17 cellular contexts compared by ENCODE assay signal in the genomic region with DNA sequence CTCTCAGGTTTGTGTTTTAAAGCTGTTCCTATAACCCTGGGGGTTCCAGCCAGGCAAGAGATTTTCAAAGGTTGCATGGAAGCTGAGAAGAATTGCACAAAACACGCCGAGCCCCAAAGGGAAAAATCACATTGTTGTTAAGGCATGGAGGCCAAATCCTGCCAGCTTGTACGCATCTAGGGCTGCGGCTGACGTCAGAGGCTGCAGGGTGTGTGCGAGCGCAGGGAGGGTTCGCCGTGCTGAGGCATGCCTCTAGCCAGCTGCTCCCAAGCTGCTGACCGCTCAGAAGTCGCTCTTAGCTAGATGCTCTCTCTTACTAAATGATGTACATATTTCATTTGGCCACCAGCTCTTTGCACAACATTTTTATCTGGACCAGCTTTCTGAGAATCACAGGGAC.
DNase-seq lines count a peak whose midpoint lies in the region; ATAC-seq and TF ChIP-seq lines count a peak whose summit lies in the region.
"Had no signal": no experiment of that assay in that cellular context is flagged by ENCODE, and none has a peak within 500 bp of the region (broad histone marks: within the 10 kb centered on the region; RNA-seq: fewer than 3 reads in every experiment).

No MANE protein-coding gene starts in this region.

- H3K36me3 ChIP-seq in upper lobe of right lung: no peaks in the 10 kb centered on the region
- H3K36me3 ChIP-seq in brain microvascular endothelial cell (replicated peaks): no peaks in the 10 kb centered on the region

- no peak overlapping the region for H3K27ac Mint-ChIP-seq in natural killer cell
- H3K27ac Mint-ChIP-seq: activated CD4-positive, alpha-beta T cell treated with anti-CD3 and anti-CD28 coated beads, Interleukin-2, amount 10 ng/mL, durations not matched to agents 24 days and 14 days; CD8-positive, alpha-beta T cell had no signal

- DNase-seq in NCI-H146 (lab: John Stamatoyannopoulos, UW) (peak; percentile 3), NCI-H146 treated with DMSO at 0.1 percent for 48 hours (lab: John Stamatoyannopoulos, UW; ENCODE audit: unreplicated experiment) (no peak), epithelial cell of prostate (ENCODE audit: low read depth, low spot score) (peak; percentile 55), left kidney (ENCODE audit: low read depth, low spot score) (peak; percentile 20), upper lobe of right lung (no peak), brain microvascular endothelial cell (no peak), natural killer cell (no peak)
- DNase-seq: activated CD4-positive, alpha-beta T cell treated with anti-CD3 and anti-CD28 coated beads, Interleukin-2, amount 10 ng/mL, durations not matched to agents 24 days and 14 days; activated T-cell treated with anti-CD3 and anti-CD28 coated beads, Interleukin-2, amount 50 U/mL, for 4 hours; amniotic stem cell; CD8-positive, alpha-beta T cell; cortex of kidney; NCI-H774; stimulated activated naive CD8-positive, alpha-beta T cell treated with anti-CD3 and anti-CD28 coated beads, Interleukin-15, Interleukin-2, amounts not matched to agents 100 U/mL and 50 U/mL, for 24 hours; T-helper 9 cell had no signal

- peaks cover 0 to 6% of the 10 kb centered on the region in 2 donors for H3K4me1 Mint-ChIP-seq in natural killer cell
- H3K4me1 Mint-ChIP-seq: activated CD4-positive, alpha-beta T cell treated with anti-CD3 and anti-CD28 coated beads, Interleukin-2, amount 10 ng/mL, durations not matched to agents 24 days and 14 days had no signal

- H3K4me3 Mint-ChIP-seq in natural killer cell: no peak overlapping the region
- H3K4me3 Mint-ChIP-seq: activated CD4-positive, alpha-beta T cell treated with anti-CD3 and anti-CD28 coated beads, Interleukin-2, amount 10 ng/mL, durations not matched to agents 24 days and 14 days; activated T-cell treated with anti-CD3 and anti-CD28 coated beads, Interleukin-2, amount 50 U/mL, for 4 hours; CD8-positive, alpha-beta T cell had no signal

- TF ChIP-seq CTCF in upper lobe of right lung (IDR thresholded peaks at IDR 0.05) (no peak), brain microvascular endothelial cell (IDR thresholded peaks at IDR 0.05; ENCODE audit: low read depth, low read length, missing control alignments) (no peak), natural killer cell (IDR thresholded peaks at IDR 0.05) (no peak)

- H3K27me3 Mint-ChIP-seq in natural killer cell (ENCODE audit: low read depth in 2 of 2): peaks cover 8 to 15% of the 10 kb centered on the region in 2 donors
- H3K27me3 Mint-ChIP-seq: activated CD4-positive, alpha-beta T cell treated with anti-CD3 and anti-CD28 coated beads, Interleukin-2, amount 10 ng/mL, durations not matched to agents 24 days and 14 days had no signal

- H3K4me1 ChIP-seq in upper lobe of right lung: no peaks in the 10 kb centered on the region

- ATAC-seq in upper lobe of right lung: peak; percentile 38
- no peak for ATAC-seq in GM18909 (IDR thresholded peaks at IDR 0.05; ENCODE audit: poor library complexity, unreplicated experiment)
- ATAC-seq in natural killer cell: no peak
- ATAC-seq: activated T-cell treated with anti-CD3 and anti-CD28 coated beads, Interleukin-2, amount 50 U/mL, for 4 hours; CD8-positive, alpha-beta T cell; stimulated activated naive CD8-positive, alpha-beta T cell treated with anti-CD3 and anti-CD28 coated beads, Interleukin-15, Interleukin-2, amounts not matched to agents 100 U/mL and 50 U/mL, for 24 hours had no signal

- peak overlapping the region; percentile 10 for H3K27ac ChIP-seq in epithelial cell of prostate
- no peak overlapping the region for H3K27ac ChIP-seq in upper lobe of right lung
- H3K27ac ChIP-seq in brain microvascular endothelial cell: no peak overlapping the region
- H3K27ac ChIP-seq: 22Rv1 had no signal

- H3K27me3 ChIP-seq in upper lobe of right lung: no peaks in the 10 kb centered on the region
- no peaks in the 10 kb centered on the region for H3K27me3 ChIP-seq in brain microvascular endothelial cell (replicated peaks)

- intact Hi-C loops in upper lobe of right lung (cut with DNase I): no loop called here
- intact Hi-C loops in natural killer cell (cut with micrococcal nuclease): no loop called here

- H3K36me3 Mint-ChIP-seq in natural killer cell: no peaks in the 10 kb centered on the region
- H3K36me3 Mint-ChIP-seq: CD8-positive, alpha-beta T cell had no signal

- H3K4me3 ChIP-seq in upper lobe of right lung: no peak overlapping the region
- no peak overlapping the region for H3K4me3 ChIP-seq in brain microvascular endothelial cell (ENCODE audit: low read depth, low read length)

- no peaks in the 10 kb centered on the region for H3K9me3 Mint-ChIP-seq in natural killer cell
- H3K9me3 Mint-ChIP-seq: activated CD4-positive, alpha-beta T cell treated with anti-CD3 and anti-CD28 coated beads, Interleukin-2, amount 10 ng/mL, durations not matched to agents 24 days and 14 days; activated T-cell treated with anti-CD3 and anti-CD28 coated beads, Interleukin-2, amount 50 U/mL, for 4 hours; CD8-positive, alpha-beta T cell had no signal

- in situ Hi-C loops in brain microvascular endothelial cell (cut with HindIII; ENCODE audit: low pct_ligation_motif_present, low sequenced_read_pairs): no loop called here

- H3K9me3 ChIP-seq in upper lobe of right lung: no peaks in the 10 kb centered on the region

Comparison
In these comparisons a context has a peak if more than half of its experiments do, and no peak if none do; other contexts are left out.
1. DNase-seq: peak in NCI-H146 (single experiment), epithelial cell of prostate (single experiment) and left kidney (single experiment); none in NCI-H146 treated with DMSO at 0.1 percent for 48 hours (single experiment), upper lobe of right lung (single experiment), brain microvascular endothelial cell (single experiment) and natural killer cell (single experiment).